Comparison of ENCODE assay signal across 8 cellular contexts in the genomic region with DNA sequence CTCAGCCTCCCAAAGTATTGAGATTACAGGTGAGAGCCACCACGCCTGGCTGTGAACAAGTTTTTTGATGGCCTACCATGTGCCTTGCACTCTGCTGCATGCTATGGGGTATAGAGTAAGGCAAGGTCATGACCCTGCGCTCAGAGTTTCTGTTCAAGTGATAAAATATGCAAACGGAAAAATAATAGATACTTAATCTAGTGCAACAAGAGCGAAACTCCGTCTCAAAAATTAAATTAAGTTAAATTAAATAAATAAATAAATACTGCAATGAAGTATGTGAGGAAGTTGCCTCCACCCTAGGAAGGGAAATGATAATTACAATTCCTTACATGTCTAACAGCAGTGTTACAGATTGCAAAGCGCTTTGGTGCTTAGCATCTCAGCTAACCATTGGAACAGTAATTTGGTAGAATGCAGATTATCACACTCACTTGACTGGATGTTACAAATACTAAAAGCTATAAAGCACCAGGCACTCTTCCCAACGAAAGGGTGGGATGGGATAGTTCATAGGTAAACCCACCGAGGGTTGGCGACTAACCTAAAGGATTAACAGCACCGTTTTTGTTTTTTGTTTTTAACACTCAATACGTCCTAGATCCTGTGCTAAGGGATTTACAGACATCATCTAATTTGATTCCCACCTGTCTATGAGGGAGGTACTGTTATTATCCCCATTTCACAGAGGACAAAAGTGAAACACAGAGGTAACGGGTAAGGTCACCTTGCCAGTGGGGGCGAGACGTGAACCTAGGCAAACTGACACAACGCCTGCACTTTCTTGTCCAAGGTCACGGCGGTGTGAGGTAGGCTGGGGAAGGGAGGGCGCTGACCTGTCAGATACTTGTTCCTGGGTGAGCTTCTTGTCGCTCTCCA. TPM values are rescaled to one million over a fixed set of nuclear protein-coding genes. Genes with fewer than 3 reads are reported as not detected.
A peak's percentile ranks its signal among the peaks of the same experiment; 100 is the strongest.
DNase-seq lines count a peak whose midpoint lies in the region; ATAC-seq and TF ChIP-seq lines count a peak whose summit lies in the region.

No MANE protein-coding gene starts in this region.

- H3K36me3 Mint-ChIP-seq in IgD-negative memory B cell (no peaks in the 10 kb centered on the region), naive B cell (peaks cover 0 to 8% of the 10 kb centered on the region in 2 donors)

- H3K27ac Mint-ChIP-seq in IgD-negative memory B cell (peak overlapping the region; percentile 96 to 100 (median 99)), naive B cell (peak overlapping the region; percentile 98 to 99 (median 99))

- H3K4me3 ChIP-seq in AG10803 (ENCODE audit: low read length) (peak overlapping the region; percentile 88), coronary artery (peak overlapping the region; percentile 96)

- H3K4me1 Mint-ChIP-seq in IgD-negative memory B cell (peaks cover 16 to 21% (median 19%) of the 10 kb centered on the region in 3 donors), naive B cell (peaks cover 16 to 32% (median 18%) of the 10 kb centered on the region in 3 donors)

- H3K9me3 Mint-ChIP-seq in IgD-negative memory B cell (no peaks in the 10 kb centered on the region), naive B cell (no peaks in the 10 kb centered on the region)

- DNase-seq in AG10803 (ENCODE audit: low read depth) (no peak), coronary artery (ENCODE audit: low spot score) (no peak), naive B cell (no peak)

- peak overlapping the region; percentile 35 to 86 for H3K27ac ChIP-seq in coronary artery

- ATAC-seq in naive B cell (ENCODE audit: low read depth in 2 of 2) (no peak), HG02870 (IDR thresholded peaks at IDR 0.05; ENCODE audit: unreplicated experiment) (no peak), GM21381 (IDR thresholded peaks at IDR 0.05; ENCODE audit: unreplicated experiment) (no peak), GM18498 (IDR thresholded peaks at IDR 0.05; ENCODE audit: unreplicated experiment) (no peak), HG02884 (IDR thresholded peaks at IDR 0.05; ENCODE audit: unreplicated experiment) (no peak)

- TF ChIP-seq CTCF in AG10803 (conservative IDR thresholded peaks at IDR 0.05; ENCODE audit: low read length), result no peak
- no peak for TF ChIP-seq CTCF in coronary artery (IDR thresholded peaks at IDR 0.05)

- H3K27me3 Mint-ChIP-seq in IgD-negative memory B cell, result no peaks in the 10 kb centered on the region
- no peaks in the 10 kb centered on the region for H3K27me3 Mint-ChIP-seq in naive B cell

- H3K4me3 Mint-ChIP-seq in IgD-negative memory B cell (peak overlapping the region; percentile 94 to 99 (median 98)), naive B cell (peak overlapping the region; percentile 94 to 99 (median 97))

RNA-seq across cellular contexts. Expression of gene FANCD2, which starts 0.8 kb away (rescaled TPM):
- polyA plus RNA-seq in IgD-negative memory B cell (15.2 TPM), naive B cell (ENCODE audit: low read depth in 6 of 6) (10 to 100 TPM in 4 of 6 donors, 1 to 10 TPM in 2; 6.7 to 13.6 (median 11.2) TPM)

RNA-seq across cellular contexts. Expression of gene EMC3, which starts 38.8 kb away (rescaled TPM):
- polyA plus RNA-seq in IgD-negative memory B cell (69.2 TPM), naive B cell (ENCODE audit: low read depth in 6 of 6) (10 to 100 TPM; 43.5 to 72.0 (median 54.8) TPM)
